In the genomic region with DNA sequence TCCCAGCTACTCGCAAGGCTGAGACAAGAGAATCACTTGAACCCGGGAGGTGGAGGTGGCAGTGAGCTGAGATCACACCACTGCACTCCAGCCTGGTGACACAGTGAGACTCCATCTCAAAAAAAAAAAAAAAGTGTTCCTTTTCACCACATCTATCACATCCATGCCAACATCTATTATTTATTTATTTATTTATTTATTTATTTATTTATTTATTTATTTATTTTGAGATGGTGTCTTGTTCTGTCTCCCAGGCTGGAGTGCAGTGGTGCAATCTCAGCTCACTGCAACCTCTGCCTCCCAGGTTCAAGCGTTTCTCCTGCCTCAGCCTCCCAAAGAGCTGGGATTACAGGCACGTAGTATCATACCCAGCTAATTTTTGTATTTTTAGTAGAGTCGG, we compare ENCODE assay signal across 3 cellular contexts. TPM values are rescaled to one million over a fixed set of nuclear protein-coding genes. Genes with fewer than 3 reads are reported as not detected.
"Had no signal": no experiment of that assay in that cellular context is flagged by ENCODE, and none has a peak within 500 bp of the region (broad histone marks: within the 10 kb centered on the region; RNA-seq: fewer than 3 reads in every experiment).

No MANE protein-coding gene starts in this region.

RNA-seq across cellular contexts. Expression of gene UGT3A1, which starts 28.4 kb away (rescaled TPM):
- polyA plus RNA-seq: adipose tissue, cardiac muscle cell had no signal

RNA-seq across cellular contexts. Expression of gene UGT3A2, which starts 47.1 kb away (rescaled TPM):
- polyA plus RNA-seq: adipose tissue, aorta had no signal
